Comparison of ENCODE assay signal across 9 cellular contexts in the genomic region with DNA sequence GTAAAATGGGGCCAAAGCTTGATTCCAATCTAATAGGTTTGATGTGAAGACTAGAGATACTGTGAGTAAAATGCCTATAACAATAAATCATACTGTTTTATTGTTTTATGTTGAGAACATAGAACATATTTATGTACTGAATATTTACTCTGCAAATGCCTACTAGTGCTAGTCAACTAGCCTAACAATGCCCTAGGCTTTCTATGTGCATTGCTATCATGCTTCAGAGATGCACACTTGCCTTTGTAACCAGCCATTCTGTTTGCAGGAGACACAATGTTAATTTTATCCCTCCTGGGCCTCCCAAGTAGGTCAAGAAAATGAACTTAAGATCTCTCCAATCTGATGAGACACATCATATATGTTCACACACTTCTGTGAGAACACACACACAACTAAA.
"Had no signal": no experiment of that assay in that cellular context is flagged by ENCODE, and none has a peak within 500 bp of the region (broad histone marks: within the 10 kb centered on the region; RNA-seq: fewer than 3 reads in every experiment).

No MANE protein-coding gene starts in this region.

- H2AFZ ChIP-seq: GM23248 had no signal

- H3K27me3 Mint-ChIP-seq: IgD-negative memory B cell had no signal

- H3K27ac ChIP-seq: GM23248, HL-60 had no signal

- H3K36me3 Mint-ChIP-seq: IgD-negative memory B cell had no signal

- H3K27ac Mint-ChIP-seq: HFFc6, IgD-negative memory B cell had no signal

- H3K4me1 Mint-ChIP-seq: IgD-negative memory B cell had no signal

- H3K36me3 ChIP-seq: HAP-1 had no signal

- H3K9ac ChIP-seq: GM23248 had no signal

- H3K4me1 ChIP-seq: HAP-1 had no signal

- DNase-seq: GM23248, GOT3, H7, HFFc6 had no signal

- ATAC-seq: HCT116, HepG2 had no signal

- H3K9me3 ChIP-seq: HAP-1 had no signal

- H3K4me3 Mint-ChIP-seq: HFFc6, IgD-negative memory B cell had no signal

- H3K4me3 ChIP-seq: GM23248, HAP-1 had no signal

- FAIRE-seq: HepG2 had no signal
